In the genomic region with DNA sequence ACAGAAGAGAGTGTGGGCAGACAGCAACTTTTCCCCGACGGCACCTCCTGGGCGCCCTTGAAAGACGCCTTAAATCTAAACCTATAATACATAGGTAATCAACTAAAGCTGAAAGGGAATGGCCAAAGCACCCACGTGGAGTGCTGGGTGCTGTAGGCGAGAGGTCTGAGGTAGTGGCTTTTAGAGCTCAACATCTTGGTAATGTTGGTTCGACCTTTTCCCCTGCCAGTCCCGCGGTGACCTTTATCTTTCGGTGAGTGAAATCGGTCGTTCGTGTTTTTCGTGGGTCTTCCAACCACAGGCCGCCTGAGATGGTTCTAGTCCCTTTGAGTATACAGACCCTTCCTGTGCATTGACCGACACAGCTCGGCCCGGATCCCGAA, we compare ENCODE assay signal across 1 cellular context.
TF ChIP-seq lines count a peak whose summit lies in the region.

No MANE protein-coding gene starts in this region.

TF ChIP-seq in H1, 55 proteins besides CTCF, POLR2A, EP300 and RAD21:
- TF ChIP-seq JUND (IDR thresholded peaks at IDR 0.05; ENCODE audit: low read length) (no peak), CHD2 (IDR thresholded peaks at IDR 0.05; ENCODE audit: low read length) (no peak), TAF1 (IDR thresholded peaks at IDR 0.05; ENCODE audit: low read depth, low read length) (0 out of 2 replicates have a peak, but pooled peaks have one; percentile 4), KDM4A (IDR thresholded peaks at IDR 0.05; ENCODE audit: low read depth, low read length, severe bottlenecking) (peak; percentile 20), ASH2L (IDR thresholded peaks at IDR 0.05; ENCODE audit: low read length) (peak; percentile 55), BACH1 (IDR thresholded peaks at IDR 0.05; ENCODE audit: low read length) (0 out of 2 replicates have a peak, but pooled peaks have one; percentile 31), CHD1 (IDR thresholded peaks at IDR 0.05; ENCODE audit: low read depth, low read length) (no peak), NANOG (IDR thresholded peaks at IDR 0.05; ENCODE audit: insufficient read depth, low read depth, low read length, poor library complexity, severe bottlenecking) (no peak), SIRT6 (IDR thresholded peaks at IDR 0.05; ENCODE audit: low read length) (no peak), YY1 (IDR thresholded peaks at IDR 0.05; ENCODE audit: low read depth, low read length) (no peak), RBBP5 (IDR thresholded peaks at IDR 0.05; ENCODE audit: borderline replicate concordance, low read depth, low read length) (peak; percentile 64; the same call in 1 of the 2 replicates), TBP (IDR thresholded peaks at IDR 0.05; ENCODE audit: low read depth, low read length) (no peak)
- TF ChIP-seq, protein P1, sequence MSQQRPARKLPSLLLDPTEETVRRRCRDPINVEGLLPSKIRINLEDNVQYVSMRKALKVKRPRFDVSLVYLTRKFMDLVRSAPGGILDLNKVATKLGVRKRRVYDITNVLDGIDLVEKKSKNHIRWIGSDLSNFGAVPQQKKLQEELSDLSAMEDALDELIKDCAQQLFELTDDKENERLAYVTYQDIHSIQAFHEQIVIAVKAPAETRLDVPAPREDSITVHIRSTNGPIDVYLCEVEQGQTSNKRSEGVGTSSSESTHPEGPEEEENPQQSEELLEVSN (IDR thresholded peaks at IDR 0.05), result no peak
